Comparison of ENCODE assay signal across 17 cellular contexts in the genomic region with DNA sequence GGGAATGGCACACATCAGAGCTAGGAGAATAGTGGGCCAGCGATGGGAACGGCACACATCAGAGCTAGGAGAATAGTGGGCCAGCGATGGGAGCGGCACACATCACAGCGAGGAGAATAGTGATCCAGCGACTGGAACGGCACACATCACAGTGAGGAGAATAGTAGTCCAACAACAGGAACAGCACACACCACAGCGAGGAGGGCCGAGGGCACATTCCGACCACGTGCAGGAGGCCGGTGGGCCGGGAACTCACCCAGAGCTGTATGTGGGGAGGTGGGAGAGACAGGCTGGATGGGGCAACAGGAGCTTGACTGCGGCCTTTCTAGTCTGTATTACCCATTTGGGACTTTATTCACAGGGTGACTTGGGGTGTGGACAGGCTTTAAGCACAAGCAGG.
DNase-seq lines count a peak whose midpoint lies in the region; ATAC-seq, FAIRE-seq and TF ChIP-seq lines count a peak whose summit lies in the region.
"Had no signal": no experiment of that assay in that cellular context is flagged by ENCODE, and none has a peak within 500 bp of the region (broad histone marks: within the 10 kb centered on the region; RNA-seq: fewer than 3 reads in every experiment).

No MANE protein-coding gene starts in this region.

- ATAC-seq in sciatic nerve = no peak
- ATAC-seq in activated CD8-positive, alpha-beta T cell treated with anti-CD3 and anti-CD28 coated beads, Interleukin-2, amount 10 ng/mL, durations not matched to agents 7 days and 5 days = no peak

- no peak overlapping the region for H3K27ac Mint-ChIP-seq in activated T-helper 2 cell treated with anti-CD3 and anti-CD28 coated beads, Interferon-gamma antibody, Interleukin-2, Interleukin-4, amounts not matched to agents 10 μg/mL and 5 μg/mL and 100 μg/mL, durations not matched to agents 14 hours and 24 hours and 36 hours
- no peak overlapping the region for H3K27ac Mint-ChIP-seq in activated CD8-positive, alpha-beta T cell treated with anti-CD3 and anti-CD28 coated beads, Interleukin-2, amount 10 ng/mL, durations not matched to agents 7 days and 5 days

- no peak overlapping the region for H2AFZ ChIP-seq in neuronal stem cell (ENCODE audit: low read length)

- H3K4ac ChIP-seq in neuronal stem cell (ENCODE audit: low read length) = no peak overlapping the region

- no peak for FAIRE-seq in kidney (lab: Jason Lieb, UNC)
- FAIRE-seq: GM12891, GM18507, H54 had no signal

- no peaks in the 10 kb centered on the region for H3K9me3 Mint-ChIP-seq in activated T-helper 2 cell treated with anti-CD3 and anti-CD28 coated beads, Interferon-gamma antibody, Interleukin-2, Interleukin-4, amounts not matched to agents 10 μg/mL and 5 μg/mL and 100 μg/mL, durations not matched to agents 14 hours and 24 hours and 36 hours
- no peaks in the 10 kb centered on the region for H3K9me3 Mint-ChIP-seq in activated CD8-positive, alpha-beta T cell treated with anti-CD3 and anti-CD28 coated beads, Interleukin-2, amount 10 ng/mL, durations not matched to agents 7 days and 5 days (ENCODE audit: insufficient read depth)

- no peak overlapping the region for H3K18ac ChIP-seq in neuronal stem cell (ENCODE audit: low read length)

- H3K36me3 ChIP-seq in kidney (ENCODE audit: control insufficient read depth in 1 of 2, insufficient read depth in 2 of 2, low read length in 2 of 2) = no peaks in the 10 kb centered on the region
- no peaks in the 10 kb centered on the region for H3K36me3 ChIP-seq in neuronal stem cell (replicated peaks in 1 of 2; ENCODE audit: control insufficient read depth in 2 of 2, insufficient read depth in 2 of 2, low read length in 2 of 2)
- H3K36me3 ChIP-seq in breast epithelium = no peaks in the 10 kb centered on the region

- H3K9ac ChIP-seq in kidney (ENCODE audit: low read length in 2 of 2) = no peak overlapping the region
- H3K9ac ChIP-seq in neuronal stem cell (ENCODE audit: low read depth, low read length, poor library complexity) = no peak overlapping the region

- H2BK12ac ChIP-seq in neuronal stem cell (ENCODE audit: low read length) = no peak overlapping the region

- no peak overlapping the region for H3K4me2 ChIP-seq in neuronal stem cell (ENCODE audit: insufficient read depth, low read length, poor library complexity, severe bottlenecking)

- WGBS in neuronal stem cell (ENCODE audit: extremely low coverage in 2 of 2, insufficient read length in 2 of 2, insufficient replicate concordance in 1 of 2), 2 donors = no CpG with 5 or more reads among the region's 14 CpGs

- POLR2A ChIA-PET in activated CD8-positive, alpha-beta T cell treated with anti-CD3 and anti-CD28 coated beads, Interleukin-2, amount 10 ng/mL, durations not matched to agents 7 days and 5 days (lab: Charles Lee) = no interaction called here

- H3K23ac ChIP-seq in neuronal stem cell (ENCODE audit: low read depth, low read length, poor library complexity) = no peak overlapping the region

- TF ChIP-seq CTCF in kidney (IDR thresholded peaks at IDR 0.05; ENCODE audit: borderline replicate concordance, extremely low read depth, insufficient read depth) (no peak), breast epithelium (IDR thresholded peaks at IDR 0.05) (no peak)

- no peaks in the 10 kb centered on the region for H3K9me3 ChIP-seq in kidney (ENCODE audit: control insufficient read depth in 1 of 2, low read length in 2 of 2)
- peaks cover 0 to 16% of the 10 kb centered on the region in 2 donors for H3K9me3 ChIP-seq in neuronal stem cell (replicated peaks in 1 of 2; ENCODE audit: control insufficient read depth in 2 of 2, insufficient read depth in 1 of 2, low read depth in 1 of 2, low read length in 2 of 2)
- no peaks in the 10 kb centered on the region for H3K9me3 ChIP-seq in breast epithelium

- no peak overlapping the region for H3K4me3 Mint-ChIP-seq in activated T-helper 2 cell treated with anti-CD3 and anti-CD28 coated beads, Interferon-gamma antibody, Interleukin-2, Interleukin-4, amounts not matched to agents 10 μg/mL and 5 μg/mL and 100 μg/mL, durations not matched to agents 14 hours and 24 hours and 36 hours (ENCODE audit: low read depth)
- no peak overlapping the region for H3K4me3 Mint-ChIP-seq in activated CD8-positive, alpha-beta T cell treated with anti-CD3 and anti-CD28 coated beads, Interleukin-2, amount 10 ng/mL, durations not matched to agents 7 days and 5 days
- H3K4me3 Mint-ChIP-seq: CD4-positive, alpha-beta memory T cell had no signal

- H3K27ac ChIP-seq in kidney (ENCODE audit: low read depth in 2 of 2, low read length in 2 of 2) (no peak overlapping the region), neuronal stem cell (replicated peaks; ENCODE audit: low read length) (no peak overlapping the region), breast epithelium (no peak overlapping the region)

- no peak overlapping the region for H2BK5ac ChIP-seq in neuronal stem cell (ENCODE audit: low read length)

- no peaks in the 10 kb centered on the region for H3K36me3 Mint-ChIP-seq in activated T-helper 2 cell treated with anti-CD3 and anti-CD28 coated beads, Interferon-gamma antibody, Interleukin-2, Interleukin-4, amounts not matched to agents 10 μg/mL and 5 μg/mL and 100 μg/mL, durations not matched to agents 14 hours and 24 hours and 36 hours (ENCODE audit: low read depth)
- H3K36me3 Mint-ChIP-seq in activated CD8-positive, alpha-beta T cell treated with anti-CD3 and anti-CD28 coated beads, Interleukin-2, amount 10 ng/mL, durations not matched to agents 7 days and 5 days (ENCODE audit: low read depth) = no peaks in the 10 kb centered on the region
- H3K36me3 Mint-ChIP-seq: CD4-positive, alpha-beta memory T cell had no signal

- CTCF ChIA-PET in activated CD8-positive, alpha-beta T cell treated with anti-CD3 and anti-CD28 coated beads, Interleukin-2, amount 10 ng/mL, durations not matched to agents 7 days and 5 days (lab: Charles Lee) = no interaction called here

- H2BK120ac ChIP-seq in neuronal stem cell (ENCODE audit: low read depth, low read length) = no peak overlapping the region

- no peak overlapping the region for H3K4me3 ChIP-seq in kidney (ENCODE audit: low read length in 2 of 2)
- no peak overlapping the region for H3K4me3 ChIP-seq in neuronal stem cell (ENCODE audit: low read length in 2 of 2)
- no peak overlapping the region for H3K4me3 ChIP-seq in breast epithelium

- H3K27me3 ChIP-seq in neuronal stem cell (ENCODE audit: control insufficient read depth in 3 of 3, insufficient read depth in 3 of 3, low read depth in 1 of 3, low read length in 3 of 3) (no peaks in the 10 kb centered on the region), breast epithelium (no peaks in the 10 kb centered on the region)

- peak; percentile 49 for DNase-seq in kidney
- no peak for DNase-seq in neuronal stem cell (ENCODE audit: low spot score)
- peak; percentile 32 for DNase-seq in sciatic nerve (ENCODE audit: low spot score)
- no peak for DNase-seq in activated T-helper 2 cell treated with anti-CD3 and anti-CD28 coated beads, Interferon-gamma antibody, Interleukin-2, Interleukin-4, amounts not matched to agents 10 μg/mL and 5 μg/mL and 100 μg/mL, durations not matched to agents 14 hours and 24 hours and 36 hours (ENCODE audit: low spot score)
- DNase-seq in breast epithelium (ENCODE audit: low spot score in 2 of 2) = no peak
- no peak for DNase-seq in activated CD8-positive, alpha-beta T cell treated with anti-CD3 and anti-CD28 coated beads, Interleukin-2, amount 10 ng/mL, durations not matched to agents 7 days and 5 days
- DNase-seq: C1 segment of cervical spinal cord; Calu3; CD4-positive, alpha-beta memory T cell; COR-L47; DMS53; GF-D8; GOT3; HCEC 1CT had no signal

- intact Hi-C loops in kidney (cut with DNase I) = no loop called here
- intact Hi-C loops in sciatic nerve (cut with DNase I) = no loop called here
- intact Hi-C loops in activated T-helper 2 cell treated with anti-CD3 and anti-CD28 coated beads, Interferon-gamma antibody, Interleukin-2, Interleukin-4, amounts not matched to agents 10 μg/mL and 5 μg/mL and 100 μg/mL, durations not matched to agents 14 hours and 24 hours and 36 hours (cut with micrococcal nuclease) = no loop called here
- intact Hi-C loops in breast epithelium (cut with DNase I; ENCODE audit: low total_unique reads) = no loop called here

- no peak for TF ChIP-seq POLR2A in breast epithelium (IDR thresholded peaks at IDR 0.05)

- peak overlapping the region; percentile 1 for H3K14ac ChIP-seq in neuronal stem cell (ENCODE audit: low read length)

- no peak overlapping the region for H2AK5ac ChIP-seq in neuronal stem cell (ENCODE audit: low read depth, low read length)

- no peak overlapping the region for H4K91ac ChIP-seq in neuronal stem cell (ENCODE audit: low read depth, low read length, poor library complexity)

- H2BK15ac ChIP-seq in neuronal stem cell (ENCODE audit: low read length) = no peak overlapping the region

- no peaks in the 10 kb centered on the region for H3K79me1 ChIP-seq in neuronal stem cell (ENCODE audit: low read depth, low read length)

- H3K4me1 ChIP-seq in kidney (ENCODE audit: control insufficient read depth in 1 of 2, insufficient read depth in 1 of 2, low read depth in 1 of 2, low read length in 2 of 2) (no peaks in the 10 kb centered on the region), neuronal stem cell (ENCODE audit: control insufficient read depth in 2 of 2, insufficient read depth in 1 of 2, low read depth in 1 of 2, low read length in 2 of 2) (peaks cover 8 to 9% of the 10 kb centered on the region in 2 donors), breast epithelium (no peaks in the 10 kb centered on the region)

- no peak overlapping the region for H4K8ac ChIP-seq in neuronal stem cell (ENCODE audit: low read depth, low read length)

- peaks cover 3% of the 10 kb centered on the region for H3K4me1 Mint-ChIP-seq in activated T-helper 2 cell treated with anti-CD3 and anti-CD28 coated beads, Interferon-gamma antibody, Interleukin-2, Interleukin-4, amounts not matched to agents 10 μg/mL and 5 μg/mL and 100 μg/mL, durations not matched to agents 14 hours and 24 hours and 36 hours (ENCODE audit: low read depth)
- H3K4me1 Mint-ChIP-seq in activated CD8-positive, alpha-beta T cell treated with anti-CD3 and anti-CD28 coated beads, Interleukin-2, amount 10 ng/mL, durations not matched to agents 7 days and 5 days (ENCODE audit: low read depth) = no peaks in the 10 kb centered on the region
- H3K4me1 Mint-ChIP-seq: CD4-positive, alpha-beta memory T cell had no signal

- no peaks in the 10 kb centered on the region for H3K27me3 Mint-ChIP-seq in activated T-helper 2 cell treated with anti-CD3 and anti-CD28 coated beads, Interferon-gamma antibody, Interleukin-2, Interleukin-4, amounts not matched to agents 10 μg/mL and 5 μg/mL and 100 μg/mL, durations not matched to agents 14 hours and 24 hours and 36 hours (ENCODE audit: low read depth)
- no peaks in the 10 kb centered on the region for H3K27me3 Mint-ChIP-seq in activated CD8-positive, alpha-beta T cell treated with anti-CD3 and anti-CD28 coated beads, Interleukin-2, amount 10 ng/mL, durations not matched to agents 7 days and 5 days (ENCODE audit: low read depth)

Comparison
In these comparisons a context has a peak if more than half of its experiments do, and no peak if none do; other contexts are left out.
1. DNase-seq: peak in kidney (single experiment) and sciatic nerve (single experiment); none in neuronal stem cell (single experiment), activated T-helper 2 cell treated with anti-CD3 and anti-CD28 coated beads, Interferon-gamma antibody, Interleukin-2, Interleukin-4, amounts not matched to agents 10 μg/mL and 5 μg/mL and 100 μg/mL, durations not matched to agents 14 hours and 24 hours and 36 hours (single experiment), breast epithelium (0 of 2) and activated CD8-positive, alpha-beta T cell treated with anti-CD3 and anti-CD28 coated beads, Interleukin-2, amount 10 ng/mL, durations not matched to agents 7 days and 5 days (single experiment).